ENCODE assay signal across 13 cellular contexts in genomic region chr12:14936224-14936861, GRCh38. TPM values are rescaled to one million over a fixed set of nuclear protein-coding genes. Genes with fewer than 3 reads are reported as not detected.
DNase-seq lines count a peak whose midpoint lies in the region; ATAC-seq and TF ChIP-seq lines count a peak whose summit lies in the region.
"Had no signal": no experiment of that assay in that cellular context is flagged by ENCODE, and none has a peak within 500 bp of the region (broad histone marks: within the 10 kb centered on the region; RNA-seq: fewer than 3 reads in every experiment).

No MANE protein-coding gene starts in this region.

- H3K9me3 ChIP-seq in tibial artery = no peaks in the 10 kb centered on the region
- H3K9me3 ChIP-seq: tibial nerve had no signal

- in situ Hi-C loops in ACHN (cut with HindIII; ENCODE audit: low pct_ligation_motif_present, low pct_unique_long_range_greater_than_20kb, low sequenced_read_pairs) (no loop called here), SK-MEL-5 (cut with HindIII; ENCODE audit: low pct_unique_long_range_greater_than_20kb, low sequenced_read_pairs) (no loop called here)

- intact Hi-C loops in tibial artery (cut with DNase I; ENCODE audit: low total_unique reads) = loop anchor here (10.0 kb wide), 1 partner anchor 48 kb away; no protein-coding TSS in a partner anchor

- H3K27ac ChIP-seq in tibial artery = no peak overlapping the region
- H3K27ac ChIP-seq: tibial nerve had no signal

- peaks cover 0 to 2% (median 0%) of the 10 kb centered on the region in 4 donors for H3K4me1 ChIP-seq in tibial artery
- H3K4me1 ChIP-seq: tibial nerve had no signal

- no peak overlapping the region for H3K4me3 ChIP-seq in fibroblast of villous mesenchyme (ENCODE audit: low read depth, low read length)
- H3K4me3 ChIP-seq in tibial artery = no peak overlapping the region
- H3K4me3 ChIP-seq: tibial nerve had no signal

- ATAC-seq in HG03521 (IDR thresholded peaks at IDR 0.05; ENCODE audit: unreplicated experiment) = no peak

- peak; percentile 20 for DNase-seq in ACHN
- DNase-seq in ELR (ENCODE audit: low read depth) = peak; percentile 19
- DNase-seq in SK-MEL-5 (ENCODE audit: low read depth, low spot score) = peak; percentile 64
- DNase-seq in fibroblast of villous mesenchyme (ENCODE audit: low read depth) = no peak
- no peak for DNase-seq in AG08396 (ENCODE audit: low spot score)
- no peak for DNase-seq in NOMO-1 treated with DMSO at 0.1 percent for 48 hours (lab: John Stamatoyannopoulos, UW; ENCODE audit: unreplicated experiment)
- no peak for DNase-seq in tibial artery
- DNase-seq: activated CD4-positive, alpha-beta T cell treated with anti-CD3 and anti-CD28 coated beads for 4 hours; DMS79 treated with DMSO at 0.1 percent for 48 hours; naive B cell; stimulated activated CD4-positive, alpha-beta T cell treated with anti-CD3 and anti-CD28 coated beads, Interleukin-4, amount 100 ng/mL, for 24 hours had no signal

- TF ChIP-seq CTCF in fibroblast of villous mesenchyme (IDR thresholded peaks at IDR 0.05; ENCODE audit: insufficient read depth, low read depth, low read length) (peak; percentile 15), tibial artery (IDR thresholded peaks at IDR 0.05) (no peak)

- H3K36me3 ChIP-seq in tibial artery = peaks cover 0 to 3% (median 2%) of the 10 kb centered on the region in 3 donors
- H3K36me3 ChIP-seq: tibial nerve had no signal

- H3K27me3 ChIP-seq in tibial artery = no peaks in the 10 kb centered on the region
- H3K27me3 ChIP-seq: tibial nerve had no signal

RNA-seq across cellular contexts. Expression of gene ERP27, which starts 2.0 kb away (rescaled TPM):
- total RNA-seq in SK-MEL-5 (2014; rRNA removed; shearing (Covaris generic)) = 0.61 and 0.74 TPM in 2 replicates
- polyA plus RNA-seq in SK-MEL-5 (2015; cell fraction: cytosol; rRNA removed) = 1.1 and 1.6 TPM in 2 replicates
- polyA plus RNA-seq in SK-MEL-5 (2015; cell fraction: nucleus; rRNA removed) = 1.3 and 5.2 TPM in 2 replicates
- total RNA-seq in fibroblast of villous mesenchyme = not detected in 2 replicates
- total RNA-seq: tibial nerve had no signal

RNA-seq across cellular contexts. Expression of gene ARHGDIB, which starts 25.1 kb away (rescaled TPM):
- 0.63 and 2.6 TPM in 2 replicates for total RNA-seq in SK-MEL-5 (2014; rRNA removed; shearing (Covaris generic))
- 1.1 and 1.4 TPM in 2 replicates for polyA plus RNA-seq in SK-MEL-5 (2015; cell fraction: cytosol; rRNA removed)
- 6.0 TPM in 1 of 2 replicates, not detected in the other for polyA plus RNA-seq in SK-MEL-5 (2015; cell fraction: nucleus; rRNA removed)
- total RNA-seq in fibroblast of villous mesenchyme = 17.3 and 30.6 TPM in 2 replicates

RNA-seq across cellular contexts. Expression of gene PDE6H, which starts 36.5 kb away (rescaled TPM):
- total RNA-seq in SK-MEL-5 (2014; rRNA removed; shearing (Covaris generic)) = not detected in 2 replicates
- not detected in 2 replicates for polyA plus RNA-seq in SK-MEL-5 (2015; cell fraction: cytosol; rRNA removed)
- not detected in 2 replicates for polyA plus RNA-seq in SK-MEL-5 (2015; cell fraction: nucleus; rRNA removed)
- not detected in 2 replicates for total RNA-seq in fibroblast of villous mesenchyme
- total RNA-seq: tibial nerve had no signal

RNA-seq across cellular contexts. Expression of gene MGP, which starts 50.7 kb away (rescaled TPM):
- 402 and 415 TPM in 2 replicates for total RNA-seq in SK-MEL-5 (2014; rRNA removed; shearing (Covaris generic))
- 169 and 276 TPM in 2 replicates for polyA plus RNA-seq in SK-MEL-5 (2015; cell fraction: cytosol; rRNA removed)
- polyA plus RNA-seq in SK-MEL-5 (2015; cell fraction: nucleus; rRNA removed) = 34.3 and 59.2 TPM in 2 replicates
- 3.5 and 10.6 TPM in 2 replicates for total RNA-seq in fibroblast of villous mesenchyme

Comparison
In these comparisons a context has a peak if more than half of its experiments do, and no peak if none do; other contexts are left out.
1. DNase-seq: peak in ACHN (single experiment), ELR (single experiment) and SK-MEL-5 (single experiment); none in fibroblast of villous mesenchyme (single experiment), AG08396 (single experiment), NOMO-1 treated with DMSO at 0.1 percent for 48 hours (single experiment) and tibial artery (0 of 2).